35 cellular contexts compared by ENCODE assay signal in genomic region chr18:12066910-12067511, GRCh38. TPM values are rescaled to one million over a fixed set of nuclear protein-coding genes. Genes with fewer than 3 reads are reported as not detected.
"Had no signal": no experiment of that assay in that cellular context is flagged by ENCODE, and none has a peak within 500 bp of the region (broad histone marks: within the 10 kb centered on the region; RNA-seq: fewer than 3 reads in every experiment).

No MANE protein-coding gene starts in this region.

- H3K36me3 ChIP-seq: colonic mucosa, esophagus squamous epithelium, heart right ventricle, neutrophil, pancreas, right lobe of liver, transverse colon, vagina had no signal

- ATAC-seq: left ventricle myocardium superior, natural killer cell, pancreas had no signal

- H3K4me3 Mint-ChIP-seq: memory B cell, natural killer cell had no signal

- H3K9me3 ChIP-seq: colonic mucosa, esophagus squamous epithelium, heart right ventricle, neutrophil, pancreas, right lobe of liver, transverse colon, vagina had no signal

- H3K9me3 Mint-ChIP-seq: memory B cell, natural killer cell had no signal

- H3K4me3 ChIP-seq: colonic mucosa, esophagus squamous epithelium, heart right ventricle, lung, pancreas, right lobe of liver, smooth muscle cell, transverse colon, vagina had no signal

- H3K4me1 Mint-ChIP-seq: natural killer cell had no signal

- DNase-seq: colonic mucosa; dermis blood vessel endothelial cell; effector memory CD4-positive, alpha-beta T cell; esophagus squamous epithelium; foreskin melanocyte; glutamatergic neuron; hippocampal formation; kidney glomerular epithelial cell; left colon; left ventricle myocardium superior; natural killer cell; retina; right lobe of liver; stimulated activated CD4-positive, alpha-beta T cell treated with anti-CD3 and anti-CD28 coated beads, Interleukin-12 subunit alpha, Interleukin-12 subunit beta, amount 100 ng/mL, for 4 hours; stimulated activated CD4-positive, alpha-beta T cell treated with anti-CD3 and anti-CD28 coated beads, Interleukin-1b, Interleukin-23, amount 100 ng/mL, for 48 hours; stimulated activated CD4-positive, alpha-beta T cell treated with anti-CD3 and anti-CD28 coated beads, Interleukin-4, amount 100 ng/mL, for 1 hour; stimulated activated CD8-positive, alpha-beta memory T cell treated with anti-CD3 and anti-CD28 coated beads, Interleukin-4, amount 100 ng/mL, for 48 hours; stimulated activated naive CD4-positive, alpha-beta T cell treated with Interleukin-2 at 50 U/mL for 16 hours; transverse colon had no signal

- H3K27ac Mint-ChIP-seq: memory B cell, natural killer cell had no signal

- H3K27ac ChIP-seq: colonic mucosa, esophagus squamous epithelium, heart right ventricle, neutrophil, pancreas, right lobe of liver, transverse colon, vagina had no signal

- H3K4me1 ChIP-seq: colonic mucosa, esophagus squamous epithelium, heart right ventricle, pancreas, right lobe of liver, transverse colon, vagina had no signal

- H3K27me3 ChIP-seq: colonic mucosa, esophagus squamous epithelium, heart right ventricle, pancreas, right lobe of liver, transverse colon, vagina had no signal

RNA-seq across cellular contexts. Expression of gene ANKRD62, which starts 26.6 kb away (rescaled TPM):
- total RNA-seq: chondrocyte, dermis blood vessel endothelial cell, endothelial cell of umbilical vein, epithelial cell of proximal tubule, heart right ventricle, left ventricle myocardium superior, mononuclear cell, natural killer cell, omental fat pad, pulmonary artery endothelial cell, right lobe of liver, smooth muscle cell, ureter had no signal
- polyA plus RNA-seq: endothelial cell of umbilical vein, heart right ventricle, neural cell, smooth muscle cell, thymus had no signal
